ENCODE assay signal across 6 cellular contexts in the genomic region with DNA sequence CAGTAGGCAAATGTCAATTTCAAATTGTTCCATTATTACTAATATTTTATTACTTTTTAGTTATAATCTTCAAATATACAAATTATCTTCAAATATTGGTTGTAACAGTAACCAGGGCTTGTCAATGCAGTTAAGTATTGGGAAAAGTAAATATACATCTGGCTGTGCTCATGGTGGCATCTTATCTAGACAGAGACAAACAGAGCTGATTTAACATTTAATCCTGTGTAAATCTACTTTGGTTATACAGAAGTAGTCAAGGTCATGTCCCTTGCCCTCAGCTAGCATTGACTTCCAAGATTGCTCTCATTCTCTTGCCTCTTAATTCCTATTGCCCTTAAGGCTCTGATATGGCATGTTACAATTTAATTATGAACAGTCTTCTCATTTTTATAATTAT.
"Had no signal": no experiment of that assay in that cellular context is flagged by ENCODE, and none has a peak within 500 bp of the region (broad histone marks: within the 10 kb centered on the region; RNA-seq: fewer than 3 reads in every experiment).

No MANE protein-coding gene starts in this region.

- DNase-seq: GM23248, GOT3, H9, HCEC 1CT, Karpas-422, KBM-7 had no signal
